Comparison of ENCODE assay signal across 24 cellular contexts in the genomic region with DNA sequence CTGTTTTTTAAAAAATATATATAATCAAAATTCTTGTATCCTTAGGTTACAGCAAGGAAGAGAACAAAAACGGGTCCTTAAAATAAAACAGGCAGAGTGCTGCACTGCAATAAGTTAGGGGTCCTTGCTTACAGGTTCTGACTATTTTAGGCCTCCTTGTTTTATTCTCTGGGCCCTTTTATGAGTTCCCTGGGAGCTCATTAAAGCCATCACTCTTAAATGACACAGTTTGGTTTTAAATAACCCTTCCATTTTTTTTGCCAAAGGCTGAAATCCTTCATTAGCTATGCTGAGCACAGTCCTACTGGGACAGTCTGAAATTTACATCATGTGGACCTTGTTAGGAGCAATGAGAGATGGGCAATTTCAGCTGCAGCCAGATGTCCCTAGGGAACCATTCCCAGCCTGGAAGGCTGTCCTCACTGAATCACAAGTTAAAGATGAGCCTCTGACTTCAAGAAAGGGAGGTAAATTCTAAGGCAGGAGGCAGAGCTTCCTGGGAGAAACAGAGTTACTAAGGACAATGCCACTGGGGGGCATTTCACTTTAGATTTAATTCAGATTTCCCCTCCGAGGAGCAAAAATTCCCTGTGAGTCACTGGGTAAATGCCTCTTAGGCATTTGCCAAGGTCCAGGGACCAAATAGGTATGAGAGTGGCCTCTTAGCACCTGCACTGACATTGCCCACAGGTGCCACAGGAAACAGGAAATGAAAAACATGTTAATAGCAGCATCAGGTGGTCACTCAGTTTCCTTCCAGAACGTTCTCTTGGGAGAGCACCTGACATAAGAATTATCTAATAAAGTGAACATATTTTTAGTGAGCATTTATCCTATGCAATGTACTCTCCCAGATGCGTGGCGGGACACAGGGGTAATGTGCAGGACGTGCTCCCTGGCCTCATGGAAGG. TPM values are rescaled to one million over a fixed set of nuclear protein-coding genes. Genes with fewer than 3 reads are reported as not detected.
DNase-seq lines count a peak whose midpoint lies in the region; ATAC-seq and TF ChIP-seq lines count a peak whose summit lies in the region.
"Had no signal": no experiment of that assay in that cellular context is flagged by ENCODE, and none has a peak within 500 bp of the region (broad histone marks: within the 10 kb centered on the region; RNA-seq: fewer than 3 reads in every experiment).

No MANE protein-coding gene starts in this region.

- intact Hi-C loops in PC-9 (cut with micrococcal nuclease; ENCODE audit: unreplicated experiment) = no loop called here

- POLR2A ChIA-PET in PC-9 (lab: Charles Lee; ENCODE audit: unreplicated experiment) = no interaction called here

- no TSS peak for BruUV-seq in PC-9 (replicated peaks; lab: Mats Ljungman, UMichigan)

- DNase-seq in AG10803 (ENCODE audit: low read depth) = peak; percentile 76
- peak; percentile 53 for DNase-seq in GM23248
- peak in 1 of 2 experiments; percentile 70 for DNase-seq in PC-9
- DNase-seq in kidney tubule cell (ENCODE audit: low spot score) = peak; percentile 78
- DNase-seq in NCI-H187 (lab: John Stamatoyannopoulos, UW) = no peak
- DNase-seq in central memory CD4-positive, alpha-beta T cell = no peak
- no peak for DNase-seq in T-helper 2 cell
- DNase-seq: activated gamma-delta T cell; hypothalamus; left ventricle myocardium inferior; natural killer cell; NCI-H1092; NCI-H2081 treated with DMSO at 0.1 percent for 48 hours; NCI-H510A treated with DMSO at 0.1 percent for 48 hours; right cardiac atrium; stimulated activated CD4-positive, alpha-beta T cell treated with anti-CD3 and anti-CD28 coated beads, Interleukin-12 subunit alpha, Interleukin-12 subunit beta, amount 100 ng/mL, for 4 hours; stimulated activated CD4-positive, alpha-beta T cell treated with anti-CD3 and anti-CD28 coated beads, Interleukin-4, amount 100 ng/mL, for 4 hours; stimulated activated naive CD4-positive, alpha-beta T cell treated with Interleukin-2 at 50 U/mL for 16 hours; T-helper 1 cell had no signal

- H4K20me1 ChIP-seq in GM23248 (ENCODE audit: insufficient read depth) (no peaks in the 10 kb centered on the region), PC-9 (ENCODE audit: insufficient read depth) (no peaks in the 10 kb centered on the region)

- 0 out of 2 replicates have a peak overlapping the region, but pooled peaks have one; percentile 7 for H3K9ac ChIP-seq in GM23248
- H3K9ac ChIP-seq: parathyroid adenoma had no signal

- in situ Hi-C loops in GM23248 (cut with MboI) = no loop called here

- peaks cover 6% of the 10 kb centered on the region for H3K4me1 ChIP-seq in GM23248 (ENCODE audit: insufficient read depth)
- peaks cover 13% of the 10 kb centered on the region for H3K4me1 ChIP-seq in PC-9 (replicated peaks; ENCODE audit: insufficient read depth)
- H3K4me1 ChIP-seq: parathyroid adenoma, SJSA1 had no signal

- H3K4me3 ChIP-seq in AG10803 (ENCODE audit: low read length) (no peak overlapping the region), GM23248 (no peak overlapping the region), PC-9 (no peak overlapping the region)
- H3K4me3 ChIP-seq: gastroesophageal sphincter, left ventricle myocardium inferior, SJSA1 had no signal

- H3K36me3 ChIP-seq in GM23248 (ENCODE audit: low read depth) = no peaks in the 10 kb centered on the region
- H3K36me3 ChIP-seq in PC-9 (ENCODE audit: low read depth) = no peaks in the 10 kb centered on the region
- H3K36me3 ChIP-seq: gastroesophageal sphincter, left ventricle myocardium inferior had no signal

- WGBS in GM23248 (ENCODE audit: low coverage in 1 of 2, low lambda C conversion rate in 2 of 2, missing lambda C conversion rate in 2 of 2), 2 experiments = 45 to 48% methylated on average over 6 of the region's 6 CpGs

- H3K4me2 ChIP-seq in GM23248 (ENCODE audit: unreplicated experiment) (no peak overlapping the region), PC-9 (0 out of 2 replicates have a peak overlapping the region, but pooled peaks have one; percentile 6)

- H3K79me2 ChIP-seq in GM23248 (ENCODE audit: insufficient read depth) (peaks cover 14% of the 10 kb centered on the region), PC-9 (ENCODE audit: low read depth) (peaks cover 11% of the 10 kb centered on the region)

- ATAC-seq in GM21381 (IDR thresholded peaks at IDR 0.05; ENCODE audit: unreplicated experiment) = no peak
- ATAC-seq: gastroesophageal sphincter, natural killer cell, right cardiac atrium had no signal

- TF ChIP-seq CTCF in AG10803 (conservative IDR thresholded peaks at IDR 0.05; ENCODE audit: low read length) (no peak), PC-9 (conservative IDR thresholded peaks at IDR 0.05) (no peak)

- H3F3A ChIP-seq in GM23248 (ENCODE audit: insufficient read depth) (no peaks in the 10 kb centered on the region), PC-9 (ENCODE audit: insufficient read depth, low read depth) (peaks cover 18% of the 10 kb centered on the region; the same call in 1 of the 2 replicates)

- CTCF ChIA-PET in PC-9 (lab: Charles Lee) = interaction anchor here (0.9 kb wide), 1 partner anchor 122 kb away, joined by 16 read pairs; no protein-coding TSS in a partner anchor

- H3K9me3 ChIP-seq in GM23248 (ENCODE audit: low read depth) (no peaks in the 10 kb centered on the region), PC-9 (ENCODE audit: insufficient read depth, low read depth) (no peaks in the 10 kb centered on the region)
- H3K9me3 ChIP-seq: gastroesophageal sphincter, left ventricle myocardium inferior, SJSA1 had no signal

- H3K27ac ChIP-seq in GM23248 (no peak overlapping the region), PC-9 (peak overlapping the region; percentile 64)
- H3K27ac ChIP-seq: gastroesophageal sphincter, left ventricle myocardium inferior, parathyroid adenoma, SJSA1 had no signal

- H2AFZ ChIP-seq in GM23248 (no peak overlapping the region; the same call in 1 of the 2 replicates), PC-9 (no peak overlapping the region)
- H2AFZ ChIP-seq: parathyroid adenoma had no signal

- H3K9me2 ChIP-seq in GM23248 (ENCODE audit: insufficient read depth) = no peaks in the 10 kb centered on the region
- H3K9me2 ChIP-seq in PC-9 (ENCODE audit: insufficient read depth) = no peaks in the 10 kb centered on the region; the same call in 1 of the 2 replicates

- H3K27me3 ChIP-seq in GM23248 (replicated peaks; ENCODE audit: insufficient read depth) (no peaks in the 10 kb centered on the region), PC-9 (ENCODE audit: insufficient read depth, low read depth) (no peaks in the 10 kb centered on the region)

RNA-seq across cellular contexts. Expression of gene MUL1, which starts 3.8 kb away (rescaled TPM):
- total RNA-seq in GM23248 (2014; rRNA removed; shearing (Covaris generic)) = 36.8 and 50.7 TPM in 2 replicates
- polyA plus RNA-seq in GM23248 (2016; fragmentation: Nextera tagmentation; extraction: Ambion mirVana) = 50.6 and 51.0 TPM in 2 replicates
- 21.9 and 22.8 TPM in 2 replicates for total RNA-seq in PC-9 (2021)

RNA-seq across cellular contexts. Expression of gene CAMK2N1, which starts 25.8 kb away (rescaled TPM):
- 37.6 and 38.2 TPM in 2 replicates for total RNA-seq in GM23248 (2014; rRNA removed; shearing (Covaris generic))
- polyA plus RNA-seq in GM23248 (2016; fragmentation: Nextera tagmentation; extraction: Ambion mirVana) = 28.6 and 28.8 TPM in 2 replicates
- total RNA-seq in PC-9 (2021) = 34.9 and 44.6 TPM in 2 replicates
- polyA plus RNA-seq: CD14-positive monocyte had no signal

RNA-seq across cellular contexts. Expression of gene FAM43B, which starts 40.6 kb away (rescaled TPM):
- total RNA-seq in GM23248 (2014; rRNA removed; shearing (Covaris generic)) = 0.11 TPM in 1 of 2 replicates, not detected in the other
- 0.31 and 0.52 TPM in 2 replicates for polyA plus RNA-seq in GM23248 (2016; fragmentation: Nextera tagmentation; extraction: Ambion mirVana)
- not detected in 2 replicates for total RNA-seq in PC-9 (2021)
- total RNA-seq: natural killer cell, SJSA1 had no signal
- polyA plus RNA-seq: CD14-positive monocyte had no signal

Comparison
In these comparisons a context has a peak if more than half of its experiments do, and no peak if none do; other contexts are left out.
1. DNase-seq: peak in AG10803 (single experiment), GM23248 (single experiment) and kidney tubule cell (single experiment); none in NCI-H187 (0 of 2), central memory CD4-positive, alpha-beta T cell (single experiment) and T-helper 2 cell (0 of 5).